Comparison of ENCODE assay signal across 8 cellular contexts in the genomic region with DNA sequence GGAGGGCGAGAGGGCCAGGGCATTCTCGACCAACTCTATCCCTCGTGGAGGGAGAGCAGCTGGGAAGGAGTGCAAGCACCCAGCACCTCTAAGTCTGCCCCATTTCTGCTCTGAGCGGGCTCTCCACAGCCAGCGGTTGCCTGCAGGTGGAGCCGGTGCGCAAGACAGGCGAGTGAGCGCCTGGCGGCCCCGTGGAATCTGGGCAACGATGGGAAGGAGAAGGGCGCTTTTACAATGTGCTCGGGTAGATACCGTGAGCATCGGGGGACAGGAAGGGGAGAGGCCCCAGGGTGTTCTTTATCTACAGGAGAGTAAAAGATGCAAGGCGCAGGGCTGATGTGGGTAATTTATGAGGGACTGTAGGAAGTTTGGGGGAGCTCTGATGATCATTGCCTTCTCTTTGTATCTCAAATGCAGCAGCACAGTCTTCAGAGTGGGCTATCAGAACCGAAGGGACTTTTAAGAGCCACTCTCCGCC. TPM values are rescaled to one million over a fixed set of nuclear protein-coding genes. Genes with fewer than 3 reads are reported as not detected.
DNase-seq lines count a peak whose midpoint lies in the region; ATAC-seq and TF ChIP-seq lines count a peak whose summit lies in the region.

No MANE protein-coding gene starts in this region.

- CTCF ChIA-PET in activated CD4-positive, alpha-beta T cell treated with anti-CD3 and anti-CD28 coated beads for 36 hours (lab: Charles Lee): interaction anchor here (1.0 to 2.7 kb wide), 10 partner anchors 8 to 409 kb away, joined by 3 to 12 read pairs (median 5); no protein-coding TSS in a partner anchor

- peak; percentile 80 for TF ChIP-seq CTCF in AG10803 (conservative IDR thresholded peaks at IDR 0.05; ENCODE audit: low read length)

- peak overlapping the region; percentile 83 for H3K27ac ChIP-seq in cingulate gyrus (ENCODE audit: low read depth, low read length)

- no peaks in the 10 kb centered on the region for H3K27me3 Mint-ChIP-seq in activated CD4-positive, alpha-beta T cell treated with anti-CD3 and anti-CD28 coated beads for 36 hours

- H3K4me3 Mint-ChIP-seq in activated CD4-positive, alpha-beta T cell treated with anti-CD3 and anti-CD28 coated beads for 36 hours: peak overlapping the region; percentile 81

- H3K4me1 Mint-ChIP-seq in activated CD4-positive, alpha-beta T cell treated with anti-CD3 and anti-CD28 coated beads for 36 hours: peaks cover 32% of the 10 kb centered on the region

- H3K36me3 Mint-ChIP-seq in activated CD4-positive, alpha-beta T cell treated with anti-CD3 and anti-CD28 coated beads for 36 hours (ENCODE audit: low read depth): peaks cover 17% of the 10 kb centered on the region

- intact Hi-C loops in activated CD4-positive, alpha-beta T cell treated with anti-CD3 and anti-CD28 coated beads for 36 hours (cut with DNase I, micrococcal nuclease): loop anchor here (1.0 to 5.0 kb wide), 9 partner anchors 61 to 599 kb away; partner anchors contain the start of genes POLR1B (in 2 of the 2), ANAPC1 (in 1 of the 2), CHCHD5 (in 1 of the 2) and SLC20A1 (in 1 of the 2)

- DNase-seq in AG10803 (ENCODE audit: low read depth) (peak; percentile 77), NCI-H460 (ENCODE audit: extremely low read depth, low read depth) (peak; percentile 83), left kidney (ENCODE audit: low read depth, low spot score) (peak; percentile 94)
- peak; percentile 93 for DNase-seq in activated CD4-positive, alpha-beta T cell treated with anti-CD3 and anti-CD28 coated beads for 36 hours
- peak; percentile 88 for DNase-seq in stimulated activated CD4-positive, alpha-beta T cell treated with anti-CD3 and anti-CD28 coated beads, Interleukin-1b, Interleukin-23, amount 100 ng/mL, for 48 hours

- ATAC-seq in HG03196 (IDR thresholded peaks at IDR 0.05; ENCODE audit: unreplicated experiment): peak; percentile 49
- peak; percentile 88 for ATAC-seq in activated CD4-positive, alpha-beta T cell treated with anti-CD3 and anti-CD28 coated beads for 36 hours

- POLR2A ChIA-PET in activated CD4-positive, alpha-beta T cell treated with anti-CD3 and anti-CD28 coated beads for 36 hours (lab: Charles Lee): interaction anchor here (0.6 kb wide), 1 partner anchor 156 kb away, joined by 4 read pairs; no protein-coding TSS in a partner anchor

- H3K27ac Mint-ChIP-seq in activated CD4-positive, alpha-beta T cell treated with anti-CD3 and anti-CD28 coated beads for 36 hours: peak overlapping the region; percentile 85

- peak; percentile 33 for TF ChIP-seq POLR2A in GM18951 (IDR thresholded peaks at IDR 0.05; ENCODE audit: extremely low read depth, insufficient read depth, insufficient read length)

- H3K9me3 Mint-ChIP-seq in activated CD4-positive, alpha-beta T cell treated with anti-CD3 and anti-CD28 coated beads for 36 hours (ENCODE audit: low read depth): no peaks in the 10 kb centered on the region

- H3K4me3 ChIP-seq in AG10803 (ENCODE audit: low read length): peak overlapping the region; percentile 72

- in situ Hi-C loops in GM18951 (cut with MboI; ENCODE audit: low sequenced_read_pairs, unreplicated experiment): no loop called here

RNA-seq across cellular contexts. Expression of gene TTL, which starts 0.9 kb away (rescaled TPM):
- 58.1 and 72.8 TPM in 2 replicates for total RNA-seq in NCI-H460 (2014; rRNA removed; shearing (Covaris generic))
- polyA plus RNA-seq in NCI-H460 (2014; cell fraction: nucleus; rRNA removed): 70.5 and 83.3 TPM in 2 replicates
- 10 to 100 TPM; 28.7 to 30.2 TPM for total RNA-seq in activated CD4-positive, alpha-beta T cell treated with anti-CD3 and anti-CD28 coated beads for 36 hours

RNA-seq across cellular contexts. Expression of gene RGPD8, which starts 47.6 kb away (rescaled TPM):
- 3.0 and 3.2 TPM in 2 replicates for total RNA-seq in NCI-H460 (2014; rRNA removed; shearing (Covaris generic))
- 0.27 and 2.8 TPM in 2 replicates for polyA plus RNA-seq in NCI-H460 (2014; cell fraction: nucleus; rRNA removed)
- total RNA-seq in activated CD4-positive, alpha-beta T cell treated with anti-CD3 and anti-CD28 coated beads for 36 hours: 1 to 10 TPM; 7.8 to 9.2 TPM

Comparison
In these comparisons a context has a peak if more than half of its experiments do, and no peak if none do; other contexts are left out.
1. Peak in every context shown above with its lines: DNase-seq, ATAC-seq, H3K4me3 ChIP-seq and H3K27ac ChIP-seq.